8 cellular contexts compared by ENCODE assay signal in the genomic region with DNA sequence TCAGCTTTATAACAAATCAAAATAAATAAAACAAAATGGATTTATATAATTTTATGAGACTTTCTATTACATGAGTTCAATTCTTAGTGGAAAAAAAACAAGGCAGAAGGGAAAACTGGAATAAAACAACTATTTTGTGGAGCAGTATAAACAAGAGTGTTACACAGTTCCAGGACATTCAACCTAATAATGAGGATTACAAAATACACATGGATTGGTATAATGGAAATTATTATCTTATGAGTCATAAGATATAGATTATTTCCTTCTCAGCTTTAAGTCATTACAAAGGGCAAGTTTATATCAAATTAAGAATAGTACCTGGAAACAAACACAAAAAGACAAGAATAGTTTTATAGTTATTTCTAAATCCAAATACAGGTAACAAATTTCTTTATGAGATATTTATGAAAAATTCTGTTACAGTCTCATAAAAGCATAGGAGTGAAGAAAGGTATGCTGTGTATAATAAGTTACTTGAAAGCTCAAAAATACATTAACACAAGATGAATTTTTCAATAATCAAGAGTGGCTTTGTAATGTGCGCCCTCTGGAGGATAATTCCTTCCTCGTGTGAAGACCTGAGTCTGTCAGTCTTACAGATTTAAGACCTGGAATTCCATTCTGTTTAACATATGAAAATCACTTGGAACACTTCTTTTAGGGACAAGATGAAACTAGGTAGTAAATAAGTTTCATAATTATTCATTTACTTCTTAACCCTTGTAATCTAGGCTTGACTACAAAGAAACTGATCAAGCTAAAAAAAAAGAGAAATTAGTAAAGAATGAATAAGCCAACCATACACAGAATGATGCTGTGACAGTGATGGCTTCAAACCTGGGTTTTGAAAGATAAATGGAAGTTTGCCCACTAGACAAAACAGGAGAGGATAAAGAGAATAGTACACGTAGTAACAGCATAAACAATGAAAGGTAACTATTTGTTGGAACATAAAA.
DNase-seq lines count a peak whose midpoint lies in the region; ATAC-seq and TF ChIP-seq lines count a peak whose summit lies in the region.

No MANE protein-coding gene starts in this region.

- DNase-seq in activated naive CD4-positive, alpha-beta T cell treated with Interleukin-2 at 50 U/mL for 16 hours, result peak; percentile 20
- no peak for DNase-seq in activated naive CD4-positive, alpha-beta T cell (lab: John Stamatoyannopoulos, UW)
- DNase-seq in LoVo (ENCODE audit: low spot score), result peak; percentile 63
- peak; percentile 8 to 36 for DNase-seq in activated CD4-positive, alpha-beta T cell treated with anti-CD3 and anti-CD28 coated beads for 4 hours
- DNase-seq in fibroblast of the conjunctiva (ENCODE audit: low read depth), result peak; percentile 51

- peak; percentile 53 for TF ChIP-seq CTCF in parathyroid adenoma (IDR thresholded peaks at IDR 0.05)

- no peak overlapping the region for H2AFZ ChIP-seq in parathyroid adenoma

- no peaks in the 10 kb centered on the region for H3K27me3 ChIP-seq in parathyroid adenoma (ENCODE audit: control insufficient read depth, insufficient read depth, low read length)

- no peak overlapping the region for H3K9ac ChIP-seq in parathyroid adenoma

- H3K79me2 ChIP-seq in parathyroid adenoma, result peaks cover 18% of the 10 kb centered on the region

- peak overlapping the region; percentile 60 for H3K4me2 ChIP-seq in parathyroid adenoma (ENCODE audit: low read length)

- no peaks in the 10 kb centered on the region for H3K36me3 ChIP-seq in parathyroid adenoma (ENCODE audit: control insufficient read depth, insufficient read depth, low read length)

- no peaks in the 10 kb centered on the region for H3K4me1 ChIP-seq in parathyroid adenoma

- peak overlapping the region; percentile 52 for H3K4me3 ChIP-seq in parathyroid adenoma (ENCODE audit: low read depth, low read length)

- H3K9me3 ChIP-seq in parathyroid adenoma (ENCODE audit: control insufficient read depth, low read length), result no peaks in the 10 kb centered on the region

- no peak for ATAC-seq in HG02938 (IDR thresholded peaks at IDR 0.05; ENCODE audit: unreplicated experiment)
- no peak for ATAC-seq in HG02884 (IDR thresholded peaks at IDR 0.05; ENCODE audit: unreplicated experiment)

- no peak overlapping the region for H3K27ac ChIP-seq in parathyroid adenoma

Comparison
In these comparisons a context has a peak if more than half of its experiments do, and no peak if none do; other contexts are left out.
1. DNase-seq: peak in activated naive CD4-positive, alpha-beta T cell treated with Interleukin-2 at 50 U/mL for 16 hours (single experiment), LoVo (single experiment), activated CD4-positive, alpha-beta T cell treated with anti-CD3 and anti-CD28 coated beads for 4 hours (2 of 2) and fibroblast of the conjunctiva (single experiment); none in activated naive CD4-positive, alpha-beta T cell (0 of 4).